In genomic region chr7:156657681-156658080, GRCh38 we compare ENCODE assay signal across 26 cellular contexts. TPM values are rescaled to one million over a fixed set of nuclear protein-coding genes. Genes with fewer than 3 reads are reported as not detected.
DNase-seq lines count a peak whose midpoint lies in the region; ATAC-seq, FAIRE-seq and TF ChIP-seq lines count a peak whose summit lies in the region.
"Had no signal": no experiment of that assay in that cellular context is flagged by ENCODE, and none has a peak within 500 bp of the region (broad histone marks: within the 10 kb centered on the region; RNA-seq: fewer than 3 reads in every experiment).

No MANE protein-coding gene starts in this region.

- H3K9me3 Mint-ChIP-seq in Caco-2 (ENCODE audit: unreplicated experiment) = no peaks in the 10 kb centered on the region
- H3K9me3 Mint-ChIP-seq: CD4-positive, alpha-beta T cell; CD8-positive, alpha-beta T cell had no signal

- H3K27me3 ChIP-seq in Caco-2 (replicated peaks; ENCODE audit: control insufficient read depth, insufficient read depth, low read length) (no peaks in the 10 kb centered on the region), bronchial epithelial cell (ENCODE audit: control insufficient read depth, insufficient read depth, low read length) (no peaks in the 10 kb centered on the region), foreskin keratinocyte (no peaks in the 10 kb centered on the region)
- H3K27me3 ChIP-seq: BLaER1 treated with 17β-estradiol and CSF1 and Interleukin-3, amounts not matched to agents 10 nM and 100 nM had no signal

- peaks cover 39% of the 10 kb centered on the region for H3K4me1 Mint-ChIP-seq in Caco-2 (ENCODE audit: low read depth, unreplicated experiment)
- H3K4me1 Mint-ChIP-seq: B cell had no signal

- CTCF ChIA-PET in Caco-2 (lab: Charles Lee) = no interaction called here

- ATAC-seq in foreskin keratinocyte (peak; percentile 54), HG03196 (IDR thresholded peaks at IDR 0.05; ENCODE audit: unreplicated experiment) (no peak)
- ATAC-seq: A549; CD8-positive, alpha-beta T cell had no signal

- TF ChIP-seq CTCF in Caco-2 (IDR thresholded peaks at IDR 0.05; ENCODE audit: insufficient read depth in 1 of 2, low read depth in 1 of 2, low read length in 1 of 2, severe bottlenecking in 1 of 2, unreplicated experiment in 1 of 2) (no peak), bronchial epithelial cell (IDR thresholded peaks at IDR 0.05; ENCODE audit: insufficient read depth, low read length, severe bottlenecking) (no peak), epithelial cell of esophagus (IDR thresholded peaks at IDR 0.05; ENCODE audit: insufficient read depth, low read depth, low read length, missing control alignments) (no peak), foreskin keratinocyte (conservative IDR thresholded peaks at IDR 0.05) (no peak)

- POLR2A ChIA-PET in Caco-2 (lab: Charles Lee) = no interaction called here

- H3K4me1 ChIP-seq in Caco-2 (peaks cover 21% of the 10 kb centered on the region), foreskin keratinocyte (peaks cover under 1% of the 10 kb centered on the region)
- H3K4me1 ChIP-seq: A549 had no signal

- peak overlapping the region; percentile 79 for H3K27ac Mint-ChIP-seq in Caco-2 (ENCODE audit: unreplicated experiment)
- H3K27ac Mint-ChIP-seq: B cell; CD4-positive, alpha-beta T cell; CD8-positive, alpha-beta T cell had no signal

- H3K4me3 ChIP-seq in Caco-2 (ENCODE audit: low read depth, low read length) (no peak overlapping the region), bronchial epithelial cell (ENCODE audit: low read depth, low read length) (no peak overlapping the region), epithelial cell of esophagus (ENCODE audit: low read length) (no peak overlapping the region)
- H3K4me3 ChIP-seq: A549; BLaER1 treated with 17β-estradiol and CSF1 and Interleukin-3, amounts not matched to agents 10 nM and 100 nM; GM12878 had no signal

- no peak overlapping the region for H3K27ac ChIP-seq in foreskin keratinocyte
- H3K27ac ChIP-seq: 22Rv1; A549; BLaER1 treated with 17β-estradiol and CSF1 and Interleukin-3, amounts not matched to agents 10 nM and 100 nM; C4-2B had no signal

- no peak overlapping the region for H3K4me3 Mint-ChIP-seq in Caco-2 (ENCODE audit: unreplicated experiment)
- H3K4me3 Mint-ChIP-seq: B cell; CD4-positive, alpha-beta T cell; CD8-positive, alpha-beta T cell had no signal

- DNase-seq in Caco-2 (no peak), bronchial epithelial cell (ENCODE audit: low read depth) (peak; percentile 31), epithelial cell of esophagus (ENCODE audit: low read depth) (peak; percentile 55), foreskin keratinocyte (peak; percentile 25 to 55), iPS-NIHi11 (ENCODE audit: low spot score) (no peak), germinal center (ENCODE audit: low spot score) (no peak)
- DNase-seq: AML-193; CD4-positive, alpha-beta T cell; CD8-positive, alpha-beta T cell; DMS 273 treated with DMSO at 0.1 percent for 48 hours; DMS153; DMS53; DMS79; DND-41; EL; GDM1 had no signal

- H3K36me3 ChIP-seq in Caco-2 (ENCODE audit: control insufficient read depth, insufficient read depth, low read length) = no peaks in the 10 kb centered on the region; the same call in 1 of the 2 replicates
- no peaks in the 10 kb centered on the region for H3K36me3 ChIP-seq in bronchial epithelial cell (ENCODE audit: control insufficient read depth, insufficient read depth, low read length)
- H3K36me3 ChIP-seq: BLaER1 treated with 17β-estradiol and CSF1 and Interleukin-3, amounts not matched to agents 10 nM and 100 nM had no signal

- no peak for FAIRE-seq in bronchial epithelial cell (lab: Jason Lieb, UNC)
- FAIRE-seq: A549, GM12878, GM12892, GM18507 had no signal

- H3K9me3 ChIP-seq in Caco-2 = no peaks in the 10 kb centered on the region
- H3K9me3 ChIP-seq: A549; BLaER1 treated with 17β-estradiol and CSF1 and Interleukin-3, amounts not matched to agents 10 nM and 100 nM had no signal

- peaks cover 54% of the 10 kb centered on the region for H3K36me3 Mint-ChIP-seq in Caco-2 (ENCODE audit: insufficient read depth, unreplicated experiment)
- H3K36me3 Mint-ChIP-seq: CD8-positive, alpha-beta T cell had no signal

- BruUV-seq in Caco-2 (replicated peaks; lab: Mats Ljungman, UMichigan) = no TSS peak

- intact Hi-C loops in Caco-2 (cut with micrococcal nuclease; ENCODE audit: unreplicated experiment) = no loop called here

- no peaks in the 10 kb centered on the region for H3K27me3 Mint-ChIP-seq in Caco-2 (ENCODE audit: insufficient read depth, unreplicated experiment)

RNA-seq across cellular contexts. Expression of gene RNF32, which starts 17.1 kb away (rescaled TPM):
- total RNA-seq in Caco-2 (2022) (24.1 and 26.0 TPM in 2 replicates), bronchial epithelial cell (1.3 and 1.8 TPM in 2 replicates), foreskin keratinocyte (0.68 and 0.74 TPM in 2 replicates)
- 0.69 and 0.91 TPM in 2 replicates for polyA plus RNA-seq in foreskin keratinocyte
- total RNA-seq: A172 had no signal

Comparison
In these comparisons a context has a peak if more than half of its experiments do, and no peak if none do; other contexts are left out.
1. DNase-seq: peak in bronchial epithelial cell (single experiment), epithelial cell of esophagus (single experiment) and foreskin keratinocyte (2 of 2); none in Caco-2 (0 of 2), iPS-NIHi11 (single experiment) and germinal center (single experiment).